ENCODE assay signal across 9 cellular contexts in genomic region chr20:884983-885952, GRCh38. TPM values are rescaled to one million over a fixed set of nuclear protein-coding genes. Genes with fewer than 3 reads are reported as not detected.
DNase-seq lines count a peak whose midpoint lies in the region; ATAC-seq, FAIRE-seq and TF ChIP-seq lines count a peak whose summit lies in the region.
"Had no signal": no experiment of that assay in that cellular context is flagged by ENCODE, and none has a peak within 500 bp of the region (broad histone marks: within the 10 kb centered on the region; RNA-seq: fewer than 3 reads in every experiment).

No MANE protein-coding gene starts in this region.

- TF ChIP-seq EP300 in HepG2 (IDR thresholded peaks at IDR 0.05; ENCODE audit: low read depth in 2 of 2, low read length in 2 of 2): no peak
- TF ChIP-seq EP300 in HepG2 (CRISPR knock-in tag; IDR thresholded peaks at IDR 0.05; ENCODE audit: borderline replicate concordance): no peak

- H4K20me1 ChIP-seq in HepG2 (ENCODE audit: insufficient read depth, low read length): no peaks in the 10 kb centered on the region

- no peak overlapping the region for H3K4me2 ChIP-seq in HepG2 (ENCODE audit: low read depth, low read length)

- in situ Hi-C loops in HepG2 (cut with HindIII; ENCODE audit: extremely low pct_ligation_motif_present, low pct_unique_long_range_greater_than_20kb): no loop called here

- no peak overlapping the region for H3K27ac ChIP-seq in HUES48 (ENCODE audit: low read depth, low read length)
- peak overlapping the region in 4 of 59 donors; percentile 0 to 56 (median 18) for H3K27ac ChIP-seq in dorsolateral prefrontal cortex
- H3K27ac ChIP-seq in HepG2 (ENCODE audit: extremely low read length, insufficient read depth, low read length): no peak overlapping the region

- TF ChIP-seq CTCF in AG09309 (IDR thresholded peaks at IDR 0.05; ENCODE audit: control insufficient read depth, insufficient read depth, low read depth, low read length, missing control alignments) (no peak), dorsolateral prefrontal cortex (IDR thresholded peaks at IDR 0.05 in 54 of 56, conservative IDR thresholded peaks at IDR 0.05 in 2 of 56; ENCODE audit: low read depth in 1 of 56, partially characterized antibody in 56 of 56) (peak in 21 of 56 donors; percentile 9 to 49 (median 18)), HepG2 (CRISPR knock-in tag; IDR thresholded peaks at IDR 0.05) (no peak; the same call in 1 of the 2 replicates), GM10248 (IDR thresholded peaks at IDR 0.05; ENCODE audit: control extremely low read depth, extremely low read depth, low read depth, missing control alignments) (no peak)

- H3K27me3 ChIP-seq in HUES48 (ENCODE audit: control insufficient read depth, insufficient read depth, low read length) (peaks cover 13% of the 10 kb centered on the region), dorsolateral prefrontal cortex (peaks cover 0 to 12% (median 0%) of the 10 kb centered on the region in 45 donors), HepG2 (ENCODE audit: control insufficient read depth in 1 of 2, insufficient read depth in 2 of 2, low read length in 2 of 2) (peaks cover 2 to 11% of the 10 kb centered on the region in 2 experiments; a peak in 4 of 5 replicates)

- H3K9ac ChIP-seq in HUES48 (ENCODE audit: low read depth, low read length) (no peak overlapping the region), HepG2 (ENCODE audit: insufficient read depth, low read depth, low read length) (no peak overlapping the region)

- no TSS peak for BruUV-seq in HepG2 (replicated peaks; lab: Mats Ljungman, UMichigan)

- DNase-seq in AG09309 (ENCODE audit: low read depth): peak; percentile 8
- peak in 8 of 10 donors; percentile 6 to 64 (median 47) for DNase-seq in dorsolateral prefrontal cortex
- no peak for DNase-seq in HepG2 (ENCODE audit: low spot score)
- no peak for DNase-seq in effector CD8-positive, alpha-beta T cell (lab: John Stamatoyannopoulos, UW)
- no peak for DNase-seq in stimulated activated CD8-positive, alpha-beta memory T cell treated with anti-CD3 and anti-CD28 coated beads, Interleukin-4, amount 100 ng/mL, for 48 hours
- no peak for DNase-seq in GM10248 (ENCODE audit: extremely low spot score)
- DNase-seq: naive B cell had no signal

- H3K9me3 ChIP-seq in HUES48 (ENCODE audit: control insufficient read depth, insufficient read depth, low read length) (no peaks in the 10 kb centered on the region), HepG2 (ENCODE audit: low read length) (no peaks in the 10 kb centered on the region)

- intact Hi-C loops in dorsolateral prefrontal cortex (cut with DNase I) (no loop called here), HepG2 (cut with micrococcal nuclease; ENCODE audit: unreplicated experiment) (loop anchor here (10.0 kb wide), 1 partner anchor 410 kb away; no protein-coding TSS in a partner anchor)

- TF ChIP-seq POLR2A in HepG2 (IDR thresholded peaks at IDR 0.05; ENCODE audit: insufficient read depth in 1 of 2, low read depth in 2 of 2, low read length in 2 of 2): no peak

- POLR2A ChIA-PET in HepG2 (lab: Yijun Ruan, JAX) (no interaction called here), GM10248 (lab: Yijun Ruan, JAX) (no interaction called here)

- no peak overlapping the region for H2AFZ ChIP-seq in HepG2 (ENCODE audit: low read length)

- H3K4me1 ChIP-seq in HUES48 (ENCODE audit: control insufficient read depth, insufficient read depth, low read length) (no peaks in the 10 kb centered on the region), HepG2 (ENCODE audit: insufficient read depth, low read length) (no peaks in the 10 kb centered on the region)

- H3K4me3 ChIP-seq in AG09309 (ENCODE audit: control insufficient read depth, low read depth, low read length): no peak overlapping the region
- H3K4me3 ChIP-seq in HUES48 (ENCODE audit: low read depth, low read length): peak overlapping the region; percentile 7; the same call in 1 of the 2 replicates
- H3K4me3 ChIP-seq in dorsolateral prefrontal cortex: peak overlapping the region in 16 of 59 donors; percentile 0 to 39 (median 20)
- H3K4me3 ChIP-seq in HepG2 (replicated peaks in 1 of 3; ENCODE audit: insufficient read depth in 1 of 3, low read depth in 2 of 3, low read length in 3 of 3): no peak overlapping the region

- H3K79me2 ChIP-seq in HepG2 (ENCODE audit: insufficient read depth, low read length): no peaks in the 10 kb centered on the region

- CTCF ChIA-PET in HepG2 (lab: Yijun Ruan, JAX; ENCODE audit: low intra/inter-chr PET ratio, low total read pairs): no interaction called here
- CTCF ChIA-PET in GM10248 (lab: Yijun Ruan, JAX): no interaction called here

- no peak for TF ChIP-seq RAD21 in HepG2 (CRISPR knock-in tag; IDR thresholded peaks at IDR 0.05)

- H3K36me3 ChIP-seq in HUES48 (ENCODE audit: control insufficient read depth, insufficient read depth, low read length) (no peaks in the 10 kb centered on the region), HepG2 (replicated peaks in 1 of 2; ENCODE audit: control insufficient read depth in 1 of 2, insufficient read depth in 2 of 2, low read length in 2 of 2) (no peaks in the 10 kb centered on the region)

- 10% methylated on average over 37 of the region's 41 CpGs for WGBS in HepG2 (ENCODE audit: low lambda C conversion rate)

- no peak for FAIRE-seq in HepG2 (lab: Jason Lieb, UNC)

- peak; percentile 76 for ATAC-seq in HepG2
- no peak for ATAC-seq in GM21723 (IDR thresholded peaks at IDR 0.05; ENCODE audit: unreplicated experiment)

TF ChIP-seq in HepG2, 621 proteins besides CTCF, POLR2A, EP300 and RAD21 (continues in another document):
- no peak for TF ChIP-seq ZBTB33 (CRISPR knock-in tag; IDR thresholded peaks at IDR 0.05)

RNA-seq across cellular contexts. Expression of gene ANGPT4, which starts 30.9 kb away (rescaled TPM):
- 1 to 10 TPM in 2 of 120 experiments, under 1 TPM in 107, not detected in 11; 0.09 to 1.2 (median 0.26) TPM for total RNA-seq in dorsolateral prefrontal cortex
- total RNA-seq in HepG2 (2016; rRNA removed; fragmentation: Illumina TruSeq; extraction: Trizol): not detected in 2 replicates
- total RNA-seq in HepG2 (2016; cell fraction: cytosol; rRNA removed; fragmentation: Illumina TruSeq; extraction: Trizol; ENCODE audit: low read depth): not detected in 2 replicates
- total RNA-seq in HepG2 (2016; cell fraction: insoluble cytoplasmic fraction; rRNA removed; fragmentation: Illumina TruSeq; extraction: Trizol): not detected in 2 replicates
- not detected in 2 replicates for total RNA-seq in HepG2 (2016; cell fraction: membrane; rRNA removed; fragmentation: Illumina TruSeq; extraction: Trizol)
- total RNA-seq in HepG2 (2016; cell fraction: nucleus; rRNA removed; fragmentation: Illumina TruSeq; extraction: Trizol): not detected in 2 replicates
- not detected in 2 replicates for polyA plus RNA-seq in HepG2 (2011; rRNA removed)
- polyA plus RNA-seq in HepG2 (2011; cell fraction: cytosol; rRNA removed): not detected in 2 replicates
- not detected in 2 replicates for polyA plus RNA-seq in HepG2 (2011; cell fraction: nucleus; rRNA removed)
- not detected in 2 replicates for polyA plus RNA-seq in HepG2 (2012)
- polyA plus RNA-seq in HepG2 (2016; cell fraction: cytosol; fragmentation: Illumina TruSeq; extraction: Trizol; ENCODE audit: low read depth): not detected in 2 replicates
- not detected in 2 replicates for polyA plus RNA-seq in HepG2 (2016; cell fraction: insoluble cytoplasmic fraction; fragmentation: Illumina TruSeq; extraction: Trizol; ENCODE audit: low read depth)
- not detected in 2 replicates for polyA plus RNA-seq in HepG2 (2016; cell fraction: membrane; fragmentation: Illumina TruSeq; extraction: Trizol; ENCODE audit: low read depth)
- not detected in 2 replicates for polyA plus RNA-seq in HepG2 (2016; cell fraction: nucleus; fragmentation: Illumina TruSeq; extraction: Trizol; ENCODE audit: insufficient read depth, low read depth)
- not detected in 2 replicates for polyA minus RNA-seq in HepG2 (2011; rRNA and poly(A)+ RNA removed; ENCODE audit: low replicate concordance)
- polyA minus RNA-seq in HepG2 (2011; cell fraction: cytosol; rRNA and poly(A)+ RNA removed): not detected in 2 replicates
- polyA minus RNA-seq in HepG2 (2011; cell fraction: nucleus; rRNA and poly(A)+ RNA removed): not detected in 2 replicates

RNA-seq across cellular contexts. Expression of gene FAM110A, which starts 51.8 kb away (rescaled TPM):
- total RNA-seq in dorsolateral prefrontal cortex (1 to 10 TPM; 1.5 to 6.8 (median 3.4) TPM), HepG2 (2016; rRNA removed; fragmentation: Illumina TruSeq; extraction: Trizol) (1.7 and 1.9 TPM in 2 replicates)
- 0.81 and 1.3 TPM in 2 replicates for total RNA-seq in HepG2 (2016; cell fraction: cytosol; rRNA removed; fragmentation: Illumina TruSeq; extraction: Trizol; ENCODE audit: low read depth)
- total RNA-seq in HepG2 (2016; cell fraction: insoluble cytoplasmic fraction; rRNA removed; fragmentation: Illumina TruSeq; extraction: Trizol): 1.8 and 2.0 TPM in 2 replicates
- 1.8 and 2.3 TPM in 2 replicates for total RNA-seq in HepG2 (2016; cell fraction: membrane; rRNA removed; fragmentation: Illumina TruSeq; extraction: Trizol)
- 1.4 and 1.5 TPM in 2 replicates for total RNA-seq in HepG2 (2016; cell fraction: nucleus; rRNA removed; fragmentation: Illumina TruSeq; extraction: Trizol)
- 1.9 and 2.0 TPM in 2 replicates for polyA plus RNA-seq in HepG2 (2011; rRNA removed)
- 1.5 and 2.7 TPM in 2 replicates for polyA plus RNA-seq in HepG2 (2011; cell fraction: cytosol; rRNA removed)
- polyA plus RNA-seq in HepG2 (2011; cell fraction: nucleus; rRNA removed): 6.1 and 6.2 TPM in 2 replicates
- 0.95 and 1.2 TPM in 2 replicates for polyA plus RNA-seq in HepG2 (2012)
- 0.83 and 1.3 TPM in 2 replicates for polyA plus RNA-seq in HepG2 (2016; cell fraction: cytosol; fragmentation: Illumina TruSeq; extraction: Trizol; ENCODE audit: low read depth)
- polyA plus RNA-seq in HepG2 (2016; cell fraction: insoluble cytoplasmic fraction; fragmentation: Illumina TruSeq; extraction: Trizol; ENCODE audit: low read depth): 2.6 and 3.0 TPM in 2 replicates
- polyA plus RNA-seq in HepG2 (2016; cell fraction: membrane; fragmentation: Illumina TruSeq; extraction: Trizol; ENCODE audit: low read depth): 1.3 and 1.8 TPM in 2 replicates
- 3.1 and 3.2 TPM in 2 replicates for polyA plus RNA-seq in HepG2 (2016; cell fraction: nucleus; fragmentation: Illumina TruSeq; extraction: Trizol; ENCODE audit: insufficient read depth, low read depth)
- polyA minus RNA-seq in HepG2 (2011; rRNA and poly(A)+ RNA removed; ENCODE audit: low replicate concordance): 2.7 and 3.5 TPM in 2 replicates
- polyA minus RNA-seq in HepG2 (2011; cell fraction: cytosol; rRNA and poly(A)+ RNA removed): 0.40 and 1.2 TPM in 2 replicates
- polyA minus RNA-seq in HepG2 (2011; cell fraction: nucleus; rRNA and poly(A)+ RNA removed): 0.50 and 0.52 TPM in 2 replicates

Comparison
In these comparisons a context has a peak if more than half of its experiments do, and no peak if none do; other contexts are left out.
1. DNase-seq: peak in AG09309 (single experiment) and dorsolateral prefrontal cortex (8 of 10); none in HepG2 (single experiment), effector CD8-positive, alpha-beta T cell (single experiment), stimulated activated CD8-positive, alpha-beta memory T cell treated with anti-CD3 and anti-CD28 coated beads, Interleukin-4, amount 100 ng/mL, for 48 hours (single experiment) and GM10248 (single experiment).